In the genomic region with DNA sequence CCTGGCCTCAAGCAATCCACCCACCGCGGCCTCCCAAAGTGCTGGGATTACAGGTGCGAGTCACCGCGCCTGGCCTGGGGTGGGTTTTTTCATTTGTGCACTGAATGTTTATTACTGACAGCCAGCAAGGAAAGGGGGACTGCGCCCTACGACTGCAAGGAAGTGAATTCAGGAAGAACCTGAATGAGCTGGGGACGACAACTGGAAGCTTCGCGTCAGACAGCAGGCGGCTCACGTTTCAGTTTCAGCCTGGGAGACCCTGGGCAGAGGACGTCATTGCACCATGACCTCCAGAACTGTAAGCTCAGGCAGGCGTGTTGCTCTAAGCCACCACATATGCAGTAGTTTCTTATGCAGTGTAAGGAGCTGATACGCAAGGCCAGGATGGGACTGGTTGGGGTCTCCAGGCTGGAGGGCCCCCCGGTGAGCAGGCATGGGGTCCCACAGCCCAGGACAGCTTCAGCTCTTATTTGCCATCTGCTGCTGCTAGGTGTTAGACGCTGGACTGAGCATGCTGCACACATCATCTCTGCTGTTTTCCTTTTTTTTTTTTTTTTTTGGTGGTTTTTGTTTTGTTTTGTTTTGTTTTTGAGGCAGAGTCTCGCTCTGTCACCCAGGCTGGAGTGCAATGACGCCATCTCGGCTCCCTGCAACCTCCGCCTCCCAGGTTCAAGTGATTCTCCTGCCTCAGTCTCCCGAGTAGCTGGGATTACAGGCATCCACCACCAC, we compare ENCODE assay signal across 8 cellular contexts.
DNase-seq lines count a peak whose midpoint lies in the region; ATAC-seq, FAIRE-seq and TF ChIP-seq lines count a peak whose summit lies in the region.

No MANE protein-coding gene starts in this region.

- BruUV-seq in Calu3 (replicated peaks; lab: Mats Ljungman, UMichigan), result no TSS peak

- no peaks in the 10 kb centered on the region for H3K36me3 ChIP-seq in psoas muscle (ENCODE audit: insufficient read depth in 1 of 2, low read depth in 1 of 2)

- TF ChIP-seq CTCF in Calu3 (IDR thresholded peaks at IDR 0.05; ENCODE audit: unreplicated experiment), result no peak
- TF ChIP-seq CTCF in fibroblast of villous mesenchyme (IDR thresholded peaks at IDR 0.05; ENCODE audit: insufficient read depth, low read depth, low read length), result no peak
- no peak for TF ChIP-seq CTCF in psoas muscle (IDR thresholded peaks at IDR 0.05)

- DNase-seq in Calu3 (no peak), RCC 7860 (ENCODE audit: low spot score) (peak; percentile 36), fibroblast of villous mesenchyme (ENCODE audit: low read depth) (peak; percentile 85), psoas muscle (no peak), NAMALWA (ENCODE audit: low spot score) (no peak)

- H3K9me3 Mint-ChIP-seq in Calu3 (ENCODE audit: low read depth, unreplicated experiment), result no peaks in the 10 kb centered on the region

- H3K4me3 ChIP-seq in fibroblast of villous mesenchyme (ENCODE audit: low read depth, low read length), result no peak overlapping the region
- H3K4me3 ChIP-seq in psoas muscle, result no peak overlapping the region

- intact Hi-C loops in Calu3 (cut with micrococcal nuclease; ENCODE audit: unreplicated experiment) (loop anchor here (5.0 kb wide), 3 partner anchors 35 to 70 kb away; partner anchors contain the start of gene GADD45B), psoas muscle (cut with DNase I) (loop anchor here (5.0 kb wide), 3 partner anchors 35 to 50 kb away; no protein-coding TSS in a partner anchor)

- H3K27me3 Mint-ChIP-seq in Calu3 (ENCODE audit: unreplicated experiment), result no peaks in the 10 kb centered on the region

- CTCF ChIA-PET in Calu3 (lab: Charles Lee), result interaction anchor here (0.7 to 2.5 kb wide), 5 partner anchors 10 to 73 kb away, joined by 3 to 12 read pairs (median 7); partner anchors contain the start of gene GADD45B

- H3K9me3 ChIP-seq in psoas muscle, result no peaks in the 10 kb centered on the region

- no peak overlapping the region for H3K4me3 Mint-ChIP-seq in Calu3 (ENCODE audit: low read depth, unreplicated experiment)

- H3K27ac Mint-ChIP-seq in Calu3 (ENCODE audit: unreplicated experiment), result peak overlapping the region; percentile 80

- peak overlapping the region; percentile 90 for H3K27ac ChIP-seq in psoas muscle

- peaks cover 37% of the 10 kb centered on the region for H3K4me1 Mint-ChIP-seq in Calu3 (ENCODE audit: low read depth, unreplicated experiment)

- FAIRE-seq in RCC 7860 (lab: Jason Lieb, UNC), result no peak

- H3K27me3 ChIP-seq in psoas muscle (ENCODE audit: insufficient read depth in 3 of 3, low read length in 2 of 3), result no peaks in the 10 kb centered on the region

- WGBS in psoas muscle, 3 donors, result 67 to 75% (median 72%) methylated on average over 22 of the region's 22 CpGs

- H3K4me1 ChIP-seq in psoas muscle, result peaks cover 63% of the 10 kb centered on the region

- H3K36me3 Mint-ChIP-seq in Calu3 (ENCODE audit: insufficient read depth, unreplicated experiment), result peaks cover 25% of the 10 kb centered on the region

- ATAC-seq in psoas muscle (no peak), GM18861 (IDR thresholded peaks at IDR 0.05; ENCODE audit: unreplicated experiment) (no peak), GM19395 (IDR thresholded peaks at IDR 0.05; ENCODE audit: unreplicated experiment) (no peak), HG03097 (IDR thresholded peaks at IDR 0.05; ENCODE audit: low FRiP score, unreplicated experiment) (no peak)

Comparison
In these comparisons a context has a peak if more than half of its experiments do, and no peak if none do; other contexts are left out.
1. DNase-seq: peak in RCC 7860 (single experiment) and fibroblast of villous mesenchyme (single experiment); none in Calu3 (single experiment), psoas muscle (0 of 2) and NAMALWA (single experiment).